In the genomic region with DNA sequence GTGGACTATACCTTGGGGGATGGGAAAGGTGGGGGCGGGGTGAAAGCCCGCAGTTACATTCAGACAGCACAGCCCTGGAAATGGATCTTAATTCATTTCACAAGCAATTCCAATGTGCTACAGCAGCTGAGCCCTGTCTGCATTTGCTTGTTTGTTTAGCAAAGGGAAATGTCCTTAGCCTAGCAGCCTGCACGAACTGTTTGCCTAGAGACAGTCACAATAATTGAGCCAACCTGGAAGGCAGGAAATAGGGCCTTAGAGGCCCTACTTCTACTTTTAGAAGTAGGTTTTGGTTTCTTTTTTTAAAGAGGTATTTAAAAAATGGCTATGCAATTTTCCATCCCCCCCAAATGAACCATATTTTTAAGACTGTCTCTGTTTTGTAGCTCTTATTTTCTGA, we compare ENCODE assay signal across 8 cellular contexts.
DNase-seq lines count a peak whose midpoint lies in the region; ATAC-seq and TF ChIP-seq lines count a peak whose summit lies in the region.

No MANE protein-coding gene starts in this region.

- peaks cover 4% of the 10 kb centered on the region in 2 donors for H3K4me1 ChIP-seq in mucosa of rectum (ENCODE audit: control insufficient read depth in 2 of 2, insufficient read depth in 2 of 2, low read length in 2 of 2)

- H3K9me3 ChIP-seq in mucosa of rectum (ENCODE audit: control insufficient read depth in 2 of 2, low read length in 2 of 2), result no peaks in the 10 kb centered on the region

- DNase-seq in AG08396 (ENCODE audit: low spot score), result peak; percentile 25
- DNase-seq in SHP77 (lab: John Stamatoyannopoulos, UW), result peak; percentile 76 to 83
- DNase-seq in dermis blood vessel endothelial cell, result no peak
- no peak for DNase-seq in activated CD8-positive, alpha-beta memory T cell treated with anti-CD3 and anti-CD28 coated beads, Interleukin-2, amount 50 U/mL, for 48 hours

- H3K36me3 ChIP-seq in mucosa of rectum (ENCODE audit: control insufficient read depth in 2 of 2, insufficient read depth in 2 of 2, low read length in 2 of 2), result no peaks in the 10 kb centered on the region

- no peak overlapping the region for H3K9ac ChIP-seq in mucosa of rectum (ENCODE audit: low read depth in 1 of 2, low read length in 2 of 2)

- H3K4me3 ChIP-seq in mucosa of rectum (ENCODE audit: low read length in 2 of 2), result no peak overlapping the region

- no peaks in the 10 kb centered on the region for H3K27me3 ChIP-seq in mucosa of rectum (ENCODE audit: control insufficient read depth in 2 of 2, insufficient read depth in 2 of 2, low read length in 2 of 2)

- peak overlapping the region; percentile 41 to 47 for H3K27ac ChIP-seq in mucosa of rectum (ENCODE audit: low read depth in 2 of 2, low read length in 2 of 2)

- ATAC-seq in GM18907 (IDR thresholded peaks at IDR 0.05; ENCODE audit: unreplicated experiment) (peak; percentile 65), HG03175 (IDR thresholded peaks at IDR 0.05; ENCODE audit: unreplicated experiment) (peak; percentile 74), SK-N-SH treated with all-trans-retinoic acid at 6 μM for 48 hours (no peak)

TF ChIP-seq in SK-N-SH treated with all-trans-retinoic acid at 6 μM for 48 hours, 23 proteins besides CTCF, POLR2A, EP300 and RAD21:
- TF ChIP-seq ZNF565 (CRISPR knock-in tag; conservative IDR thresholded peaks at IDR 0.05; ENCODE audit: low read depth) (no peak), ESRRG (CRISPR knock-in tag; IDR thresholded peaks at IDR 0.05) (no peak), RARB (CRISPR knock-in tag; IDR thresholded peaks at IDR 0.05) (no peak), GLIS3 (CRISPR knock-in tag; IDR thresholded peaks at IDR 0.05) (no peak), ZNF70 (CRISPR knock-in tag; IDR thresholded peaks at IDR 0.05) (no peak), ZC3H10 (CRISPR knock-in tag; IDR thresholded peaks at IDR 0.05) (no peak), PPARA (CRISPR knock-in tag; IDR thresholded peaks at IDR 0.05; ENCODE audit: borderline replicate concordance) (no peak), TOX (CRISPR knock-in tag; IDR thresholded peaks at IDR 0.05; ENCODE audit: borderline replicate concordance) (no peak), CSDC2 (CRISPR knock-in tag; IDR thresholded peaks at IDR 0.05) (no peak)

Comparison
In these comparisons a context has a peak if more than half of its experiments do, and no peak if none do; other contexts are left out.
1. DNase-seq: peak in AG08396 (single experiment) and SHP77 (2 of 2); none in dermis blood vessel endothelial cell (single experiment) and activated CD8-positive, alpha-beta memory T cell treated with anti-CD3 and anti-CD28 coated beads, Interleukin-2, amount 50 U/mL, for 48 hours (single experiment).